Comparison of ENCODE assay signal across 13 cellular contexts in the genomic region with DNA sequence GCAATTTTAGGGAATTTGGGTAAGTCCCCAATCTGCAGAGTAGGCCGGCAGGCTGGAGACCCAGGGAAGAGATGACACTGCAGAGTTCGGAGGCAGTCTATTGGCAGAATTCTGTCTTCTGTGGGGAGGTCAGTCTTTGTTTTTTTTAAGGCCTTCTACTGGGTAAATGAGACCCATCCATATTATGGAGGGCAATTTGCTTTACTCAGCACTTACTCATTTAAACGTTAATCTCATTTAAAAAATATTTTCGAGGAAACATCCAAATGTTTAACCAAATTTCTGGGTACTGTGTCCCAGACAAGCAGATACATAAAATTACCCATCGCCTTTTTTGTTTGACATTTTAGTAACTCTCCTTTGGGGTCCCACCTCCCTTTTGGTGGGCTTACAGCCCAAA.
DNase-seq lines count a peak whose midpoint lies in the region; TF ChIP-seq lines count a peak whose summit lies in the region.
"Had no signal": no experiment of that assay in that cellular context is flagged by ENCODE, and none has a peak within 500 bp of the region (broad histone marks: within the 10 kb centered on the region; RNA-seq: fewer than 3 reads in every experiment).

No MANE protein-coding gene starts in this region.

- H3K27ac ChIP-seq in SJSA1, result peak overlapping the region; percentile 26; the same call in 1 of the 2 replicates
- peak overlapping the region; percentile 47 to 68 for H3K27ac ChIP-seq in coronary artery
- H3K27ac ChIP-seq in muscle layer of duodenum (ENCODE audit: low read length), result peak overlapping the region; percentile 22
- peak overlapping the region; percentile 57 for H3K27ac ChIP-seq in suprapubic skin
- no peak overlapping the region for H3K27ac ChIP-seq in RWPE1
- H3K27ac ChIP-seq: BLaER1 had no signal

- no peaks in the 10 kb centered on the region for H3K36me3 Mint-ChIP-seq in activated T-helper 2 cell treated with anti-CD3 and anti-CD28 coated beads, Interferon-gamma antibody, Interleukin-2, Interleukin-4, amounts not matched to agents 10 μg/mL and 5 μg/mL and 100 μg/mL, durations not matched to agents 14 hours and 24 hours and 36 hours (ENCODE audit: low read depth)

- POLR2A ChIA-PET in RWPE1 (lab: Yijun Ruan, JAX; ENCODE audit: low non-redundant PET), result no interaction called here

- TF ChIP-seq CTCF in coronary artery (IDR thresholded peaks at IDR 0.05) (no peak), suprapubic skin (IDR thresholded peaks at IDR 0.05) (no peak), RWPE1 (conservative IDR thresholded peaks at IDR 0.05; ENCODE audit: low read depth) (no peak)

- intact Hi-C loops in activated T-helper 2 cell treated with anti-CD3 and anti-CD28 coated beads, Interferon-gamma antibody, Interleukin-2, Interleukin-4, amounts not matched to agents 10 μg/mL and 5 μg/mL and 100 μg/mL, durations not matched to agents 14 hours and 24 hours and 36 hours (cut with micrococcal nuclease), result no loop called here

- no peaks in the 10 kb centered on the region for H3K9me3 ChIP-seq in SJSA1 (replicated peaks)
- H3K9me3 ChIP-seq in muscle layer of duodenum (ENCODE audit: control insufficient read depth in 1 of 2, low read length in 2 of 2), result no peaks in the 10 kb centered on the region
- no peaks in the 10 kb centered on the region for H3K9me3 ChIP-seq in suprapubic skin
- H3K9me3 ChIP-seq: BLaER1 had no signal

- no peak for DNase-seq in SJSA1 (ENCODE audit: low read depth in 1 of 2, low spot score in 2 of 2)
- DNase-seq in coronary artery (ENCODE audit: low spot score), result no peak
- DNase-seq in suprapubic skin (ENCODE audit: low spot score in 2 of 2), result no peak
- no peak for DNase-seq in activated T-helper 2 cell treated with anti-CD3 and anti-CD28 coated beads, Interferon-gamma antibody, Interleukin-2, Interleukin-4, amounts not matched to agents 10 μg/mL and 5 μg/mL and 100 μg/mL, durations not matched to agents 14 hours and 24 hours and 36 hours (ENCODE audit: low spot score)
- no peak for DNase-seq in T-helper 9 cell
- DNase-seq in stimulated activated CD4-positive, alpha-beta T cell treated with anti-CD3 and anti-CD28 coated beads, Interleukin-2, amount 100 ng/mL, for 48 hours, result no peak
- no peak for DNase-seq in RWPE1 (ENCODE audit: low spot score)
- DNase-seq: activated naive CD4-positive, alpha-beta T cell; H9; NCI-H446; stimulated activated CD4-positive, alpha-beta T cell treated with anti-CD3 and anti-CD28 coated beads, Interleukin-4, amount 100 ng/mL, for 1 hour had no signal

- H3K4me1 Mint-ChIP-seq in activated T-helper 2 cell treated with anti-CD3 and anti-CD28 coated beads, Interferon-gamma antibody, Interleukin-2, Interleukin-4, amounts not matched to agents 10 μg/mL and 5 μg/mL and 100 μg/mL, durations not matched to agents 14 hours and 24 hours and 36 hours (ENCODE audit: low read depth), result no peaks in the 10 kb centered on the region

- CTCF ChIA-PET in RWPE1 (lab: Yijun Ruan, JAX), result no interaction called here

- H3K27me3 ChIP-seq in SJSA1 (replicated peaks) (no peaks in the 10 kb centered on the region), muscle layer of duodenum (ENCODE audit: low read depth, low read length) (no peaks in the 10 kb centered on the region), suprapubic skin (no peaks in the 10 kb centered on the region)
- H3K27me3 ChIP-seq: BLaER1 had no signal

- no peak for TF ChIP-seq EP300 in suprapubic skin (IDR thresholded peaks at IDR 0.05)

- peaks cover 54% of the 10 kb centered on the region for H3K4me1 ChIP-seq in SJSA1 (replicated peaks)
- H3K4me1 ChIP-seq in muscle layer of duodenum (ENCODE audit: control insufficient read depth in 1 of 2, insufficient read depth in 2 of 2, low read length in 2 of 2), result peaks cover 0 to 13% of the 10 kb centered on the region in 2 donors
- peaks cover 11% of the 10 kb centered on the region for H3K4me1 ChIP-seq in suprapubic skin

- H3K27me3 Mint-ChIP-seq in activated T-helper 2 cell treated with anti-CD3 and anti-CD28 coated beads, Interferon-gamma antibody, Interleukin-2, Interleukin-4, amounts not matched to agents 10 μg/mL and 5 μg/mL and 100 μg/mL, durations not matched to agents 14 hours and 24 hours and 36 hours (ENCODE audit: low read depth), result peaks cover 23% of the 10 kb centered on the region

- H3K4me3 ChIP-seq in SJSA1, result no peak overlapping the region
- no peak overlapping the region for H3K4me3 ChIP-seq in coronary artery
- H3K4me3 ChIP-seq in muscle layer of duodenum (ENCODE audit: low read depth in 1 of 2, low read length in 2 of 2), result no peak overlapping the region
- no peak overlapping the region for H3K4me3 ChIP-seq in suprapubic skin
- H3K4me3 ChIP-seq: BLaER1 had no signal

- no peaks in the 10 kb centered on the region for H3K36me3 ChIP-seq in SJSA1
- H3K36me3 ChIP-seq in muscle layer of duodenum (ENCODE audit: control insufficient read depth in 1 of 2, insufficient read depth in 2 of 2, low read length in 2 of 2), result no peaks in the 10 kb centered on the region
- no peaks in the 10 kb centered on the region for H3K36me3 ChIP-seq in suprapubic skin
- H3K36me3 ChIP-seq: BLaER1 had no signal

- WGBS in suprapubic skin, result 63% methylated on average over 5 of the region's 5 CpGs

- no peak for TF ChIP-seq POLR2A in suprapubic skin (IDR thresholded peaks at IDR 0.05)

- no peak overlapping the region for H3K4me3 Mint-ChIP-seq in activated T-helper 2 cell treated with anti-CD3 and anti-CD28 coated beads, Interferon-gamma antibody, Interleukin-2, Interleukin-4, amounts not matched to agents 10 μg/mL and 5 μg/mL and 100 μg/mL, durations not matched to agents 14 hours and 24 hours and 36 hours (ENCODE audit: low read depth)
- H3K4me3 Mint-ChIP-seq: H9 had no signal

- H3K27ac Mint-ChIP-seq in activated T-helper 2 cell treated with anti-CD3 and anti-CD28 coated beads, Interferon-gamma antibody, Interleukin-2, Interleukin-4, amounts not matched to agents 10 μg/mL and 5 μg/mL and 100 μg/mL, durations not matched to agents 14 hours and 24 hours and 36 hours, result no peak overlapping the region

- no peaks in the 10 kb centered on the region for H3K9me3 Mint-ChIP-seq in activated T-helper 2 cell treated with anti-CD3 and anti-CD28 coated beads, Interferon-gamma antibody, Interleukin-2, Interleukin-4, amounts not matched to agents 10 μg/mL and 5 μg/mL and 100 μg/mL, durations not matched to agents 14 hours and 24 hours and 36 hours
